ENCODE assay signal across 23 cellular contexts in the genomic region with DNA sequence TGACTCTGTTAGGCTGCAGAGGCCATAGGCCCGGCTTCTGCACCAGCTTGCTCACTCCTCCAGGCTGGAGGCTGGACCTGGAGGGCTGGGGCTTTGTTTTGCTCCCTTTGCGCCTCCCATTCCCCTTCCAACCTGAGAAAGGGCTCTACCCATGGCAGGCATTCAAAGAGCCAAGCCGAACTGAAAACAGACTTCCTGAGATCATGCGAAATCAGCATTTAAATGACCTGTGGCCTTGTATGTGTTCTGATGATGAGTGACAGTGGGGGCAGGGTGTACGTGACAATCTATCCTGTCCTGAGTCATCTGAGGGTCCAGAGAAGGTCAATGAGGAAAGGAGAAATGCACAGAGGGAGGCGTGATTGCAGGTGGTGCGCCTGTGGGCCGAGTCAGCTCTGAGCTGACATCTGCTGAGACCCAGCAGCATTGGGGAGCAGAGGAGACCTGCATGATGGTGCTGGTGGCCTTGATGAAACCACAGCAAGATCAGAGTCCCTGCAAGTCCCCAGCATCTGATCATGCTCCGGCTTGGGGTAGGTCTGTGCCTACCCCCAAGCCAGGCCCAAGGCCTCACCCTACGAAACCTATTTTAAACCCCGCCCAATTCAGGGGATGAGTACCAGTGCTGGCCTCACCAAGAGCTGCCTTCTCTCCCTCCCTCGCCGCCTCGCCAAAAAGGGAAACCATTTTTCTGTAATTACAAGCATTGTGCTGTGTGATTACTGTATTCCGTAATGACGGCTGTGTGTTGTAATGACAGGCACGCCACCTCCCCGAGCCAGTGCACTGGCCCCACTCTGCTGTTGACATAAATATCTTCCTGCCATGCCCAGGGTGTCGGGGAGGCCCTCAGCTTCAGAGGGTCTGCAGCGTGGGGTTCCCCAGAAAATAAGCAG.
DNase-seq lines count a peak whose midpoint lies in the region; ATAC-seq and TF ChIP-seq lines count a peak whose summit lies in the region.
"Had no signal": no experiment of that assay in that cellular context is flagged by ENCODE, and none has a peak within 500 bp of the region (broad histone marks: within the 10 kb centered on the region; RNA-seq: fewer than 3 reads in every experiment).

No MANE protein-coding gene starts in this region.

- H3K4me3 Mint-ChIP-seq in type B pancreatic cell: peak overlapping the region; percentile 52
- H3K4me3 Mint-ChIP-seq in activated T-helper 17 cell treated with anti-CD3 and anti-CD28 coated beads, Interleukin-2, amount 50 U/mL, for 72 hours: no peak overlapping the region
- H3K4me3 Mint-ChIP-seq: activated naive CD4-positive, alpha-beta T cell treated with anti-CD3 and anti-CD28 coated beads, Interleukin-2, amount 50 U/mL, for 24 hours had no signal

- H3K36me3 Mint-ChIP-seq in type B pancreatic cell: no peaks in the 10 kb centered on the region
- no peaks in the 10 kb centered on the region for H3K36me3 Mint-ChIP-seq in activated T-helper 17 cell treated with anti-CD3 and anti-CD28 coated beads, Interleukin-2, amount 50 U/mL, for 72 hours (ENCODE audit: low read depth)
- H3K36me3 Mint-ChIP-seq: activated naive CD4-positive, alpha-beta T cell treated with anti-CD3 and anti-CD28 coated beads, Interleukin-2, amount 50 U/mL, for 24 hours had no signal

- H3K27me3 Mint-ChIP-seq in type B pancreatic cell: peaks cover 63% of the 10 kb centered on the region
- H3K27me3 Mint-ChIP-seq in activated T-helper 17 cell treated with anti-CD3 and anti-CD28 coated beads, Interleukin-2, amount 50 U/mL, for 72 hours: peaks cover 41% of the 10 kb centered on the region

- DNase-seq in NCI-H748 (lab: John Stamatoyannopoulos, UW; ENCODE audit: unreplicated experiment) (peak; percentile 24), NCI-H748 treated with DMSO at 0.1 percent for 48 hours (lab: John Stamatoyannopoulos, UW) (no peak), NOMO-1 treated with dmso at 0.1 percent for 144 hours (lab: John Stamatoyannopoulos, UW; ENCODE audit: unreplicated experiment) (peak; percentile 67), erythroblast (lab: John Stamatoyannopoulos, UW) (peak; percentile 17 to 34), type B pancreatic cell (ENCODE audit: extremely low spot score, unreplicated experiment) (no peak), HUDEP-2 (lab: John Stamatoyannopoulos, UW; ENCODE audit: unreplicated experiment in 76 of 76) (no peak), SHP77 treated with DMSO at 0.1 percent for 48 hours (lab: John Stamatoyannopoulos, UW) (no peak)
- DNase-seq: 8988T; activated CD4-positive, alpha-beta T cell treated with anti-CD3 and anti-CD28 coated beads, Interleukin-2, amount 50 U/mL, for 4 hours; AML-193; amygdala; cortex of kidney; DMS153; HCEC 1CT; hippocampal formation; left colon; NCI-H146; SJCRH30; stimulated activated CD4-positive, alpha-beta T cell treated with anti-CD3 and anti-CD28 coated beads, Interleukin-15, amount 100 ng/mL, for 24 hours; stimulated activated naive CD8-positive, alpha-beta T cell treated with anti-CD3 and anti-CD28 coated beads, Interleukin-15, Interleukin-2, amounts not matched to agents 100 U/mL and 50 U/mL, for 24 hours had no signal

- peaks cover 38% of the 10 kb centered on the region for H3K4me1 Mint-ChIP-seq in type B pancreatic cell (ENCODE audit: unreplicated experiment)
- H3K4me1 Mint-ChIP-seq in activated T-helper 17 cell treated with anti-CD3 and anti-CD28 coated beads, Interleukin-2, amount 50 U/mL, for 72 hours: no peaks in the 10 kb centered on the region
- H3K4me1 Mint-ChIP-seq: activated naive CD4-positive, alpha-beta T cell treated with anti-CD3 and anti-CD28 coated beads, Interleukin-2, amount 50 U/mL, for 24 hours had no signal

- no peak for TF ChIP-seq POLR2A in erythroblast (IDR thresholded peaks at IDR 0.05; ENCODE audit: low read length)

- H3K27ac Mint-ChIP-seq in type B pancreatic cell: no peak overlapping the region
- no peak overlapping the region for H3K27ac Mint-ChIP-seq in activated T-helper 17 cell treated with anti-CD3 and anti-CD28 coated beads, Interleukin-2, amount 50 U/mL, for 72 hours
- H3K27ac Mint-ChIP-seq: progenitor cell of endocrine pancreas had no signal

- no peaks in the 10 kb centered on the region for H3K9me3 Mint-ChIP-seq in type B pancreatic cell
- H3K9me3 Mint-ChIP-seq in activated T-helper 17 cell treated with anti-CD3 and anti-CD28 coated beads, Interleukin-2, amount 50 U/mL, for 72 hours: no peaks in the 10 kb centered on the region
- H3K9me3 Mint-ChIP-seq: activated naive CD4-positive, alpha-beta T cell treated with anti-CD3 and anti-CD28 coated beads, Interleukin-2, amount 50 U/mL, for 24 hours had no signal

- TF ChIP-seq CTCF in type B pancreatic cell (conservative IDR thresholded peaks at IDR 0.05): no peak

- no peak for ATAC-seq in activated T-helper 17 cell treated with anti-CD3 and anti-CD28 coated beads, Interleukin-2, amount 50 U/mL, for 72 hours (replicated peaks)
- ATAC-seq: left colon; stimulated activated naive CD8-positive, alpha-beta T cell treated with anti-CD3 and anti-CD28 coated beads, Interleukin-15, Interleukin-2, amounts not matched to agents 100 U/mL and 50 U/mL, for 24 hours had no signal

Comparison
In these comparisons a context has a peak if more than half of its experiments do, and no peak if none do; other contexts are left out.
1. DNase-seq: peak in NCI-H748 (single experiment), NOMO-1 treated with dmso at 0.1 percent for 144 hours (single experiment) and erythroblast (2 of 2); none in NCI-H748 treated with DMSO at 0.1 percent for 48 hours (single experiment), type B pancreatic cell (single experiment), HUDEP-2 (0 of 76) and SHP77 treated with DMSO at 0.1 percent for 48 hours (single experiment).